ENCODE assay signal across 11 cellular contexts in the genomic region with DNA sequence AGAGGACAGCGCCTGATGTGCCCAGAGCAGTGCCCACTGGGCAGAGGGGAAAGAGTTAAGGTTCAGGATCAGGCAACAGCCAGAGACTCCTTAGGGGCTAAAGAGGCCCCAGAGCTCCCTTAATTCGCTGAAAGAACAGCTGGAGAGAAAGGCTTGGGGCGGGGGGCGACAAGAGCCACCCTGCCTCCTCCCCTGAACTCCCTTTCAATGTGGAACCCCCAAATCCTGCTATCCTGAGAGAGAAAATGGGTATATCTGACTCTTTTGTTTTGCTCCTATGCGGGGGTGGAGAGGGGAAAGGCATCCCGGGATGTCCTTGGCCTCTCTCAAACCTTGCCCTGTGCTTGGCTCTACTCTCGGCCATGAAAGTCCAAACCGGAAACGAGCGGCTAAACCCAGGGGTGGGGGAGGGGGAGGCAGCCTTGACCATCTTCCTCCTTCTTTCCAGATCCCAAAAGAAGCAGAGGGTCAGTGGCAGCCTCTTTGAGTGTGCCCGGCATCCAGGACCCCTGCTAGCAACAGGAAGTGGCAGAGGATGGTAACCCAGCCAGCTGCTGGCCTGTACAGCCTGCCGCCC. TPM values are rescaled to one million over a fixed set of nuclear protein-coding genes. Genes with fewer than 3 reads are reported as not detected.
DNase-seq lines count a peak whose midpoint lies in the region; TF ChIP-seq lines count a peak whose summit lies in the region.
"Had no signal": no experiment of that assay in that cellular context is flagged by ENCODE, and none has a peak within 500 bp of the region (broad histone marks: within the 10 kb centered on the region; RNA-seq: fewer than 3 reads in every experiment).

No MANE protein-coding gene starts in this region.

- H4K20me1 ChIP-seq in GM23248 (ENCODE audit: insufficient read depth): no peaks in the 10 kb centered on the region

- H3K27ac ChIP-seq in GM23248 (peak overlapping the region; percentile 38; the same call in 1 of the 2 replicates), angular gyrus (ENCODE audit: low read depth, low read length) (peak overlapping the region; percentile 37), iPS-20b (ENCODE audit: low read length) (no peak overlapping the region)
- H3K27ac ChIP-seq: foreskin keratinocyte had no signal

- H3K9me2 ChIP-seq in GM23248 (ENCODE audit: insufficient read depth): no peaks in the 10 kb centered on the region

- H3K79me2 ChIP-seq in GM23248 (ENCODE audit: insufficient read depth): peaks cover 90% of the 10 kb centered on the region

- H3K27me3 Mint-ChIP-seq in Caco-2 (ENCODE audit: insufficient read depth, unreplicated experiment): no peaks in the 10 kb centered on the region

- H3F3A ChIP-seq in GM23248 (ENCODE audit: insufficient read depth): no peaks in the 10 kb centered on the region

- H3K4me2 ChIP-seq in GM23248 (ENCODE audit: unreplicated experiment) (peak overlapping the region; percentile 44), skeletal muscle satellite cell (ENCODE audit: low read length) (peak overlapping the region; percentile 75)

- no peaks in the 10 kb centered on the region for H3K4me1 Mint-ChIP-seq in Caco-2 (ENCODE audit: low read depth, unreplicated experiment)

- no peaks in the 10 kb centered on the region for H3K9me3 ChIP-seq in GM23248 (ENCODE audit: low read depth)
- H3K9me3 ChIP-seq in iPS-20b (ENCODE audit: insufficient read depth, low read depth, low read length): no peaks in the 10 kb centered on the region
- no peaks in the 10 kb centered on the region for H3K9me3 ChIP-seq in skeletal muscle satellite cell (replicated peaks; ENCODE audit: low read length)
- H3K9me3 ChIP-seq in Caco-2: no peaks in the 10 kb centered on the region

- in situ Hi-C loops in GM23248 (cut with MboI): no loop called here

- no peak for TF ChIP-seq POLR2A in lower leg skin (IDR thresholded peaks at IDR 0.05)

- H3K9ac ChIP-seq in GM23248: peak overlapping the region; percentile 43
- H3K9ac ChIP-seq in iPS-20b (ENCODE audit: low read depth, low read length): peak overlapping the region; percentile 20; the same call in 1 of the 2 replicates
- peak overlapping the region; percentile 65 for H3K9ac ChIP-seq in skeletal muscle satellite cell (ENCODE audit: low read depth, low read length)

- H3K4me3 ChIP-seq in GM23248 (peak overlapping the region; percentile 10; the same call in 1 of the 2 replicates), iPS-20b (ENCODE audit: low read length) (no peak overlapping the region), skeletal muscle satellite cell (ENCODE audit: low read length) (peak overlapping the region; percentile 38), Caco-2 (ENCODE audit: low read depth, low read length) (no peak overlapping the region), lower leg skin (ENCODE audit: low read depth, poor library complexity, severe bottlenecking) (no peak overlapping the region)

- peaks cover 30% of the 10 kb centered on the region for H3K4me1 ChIP-seq in GM23248 (ENCODE audit: insufficient read depth)
- peaks cover 7% of the 10 kb centered on the region; the same call in 1 of the 2 replicates for H3K4me1 ChIP-seq in iPS-20b (ENCODE audit: insufficient read depth, low read length)
- H3K4me1 ChIP-seq in skeletal muscle satellite cell (ENCODE audit: control insufficient read depth, insufficient read depth, low read length): peaks cover 35% of the 10 kb centered on the region
- H3K4me1 ChIP-seq in Caco-2: no peaks in the 10 kb centered on the region
- H3K4me1 ChIP-seq: foreskin keratinocyte had no signal

- POLR2A ChIA-PET in Caco-2 (lab: Charles Lee): no interaction called here

- H3K36me3 Mint-ChIP-seq in Caco-2 (ENCODE audit: insufficient read depth, unreplicated experiment): peaks cover 6% of the 10 kb centered on the region

- H3K4me3 Mint-ChIP-seq in Caco-2 (ENCODE audit: unreplicated experiment): no peak overlapping the region

- no TSS peak for BruUV-seq in Caco-2 (replicated peaks; lab: Mats Ljungman, UMichigan)

- H2AFZ ChIP-seq in GM23248: peak overlapping the region; percentile 35

- H3K27ac Mint-ChIP-seq in Caco-2 (ENCODE audit: unreplicated experiment): no peak overlapping the region

- peak; percentile 53 for DNase-seq in GM23248
- no peak for DNase-seq in NCI-H2029 (lab: John Stamatoyannopoulos, UW)
- DNase-seq in Caco-2: no peak
- no peak for DNase-seq in SK-N-DZ (ENCODE audit: low spot score)
- no peak for DNase-seq in lower leg skin (ENCODE audit: low spot score in 2 of 2)
- DNase-seq: DND-41, foreskin keratinocyte, NCI-H146 had no signal

- no peaks in the 10 kb centered on the region for H3K27me3 ChIP-seq in GM23248 (replicated peaks; ENCODE audit: insufficient read depth)
- no peaks in the 10 kb centered on the region for H3K27me3 ChIP-seq in iPS-20b (ENCODE audit: insufficient read depth, low read length)
- H3K27me3 ChIP-seq in skeletal muscle satellite cell (ENCODE audit: control insufficient read depth, insufficient read depth, low read length): no peaks in the 10 kb centered on the region
- no peaks in the 10 kb centered on the region for H3K27me3 ChIP-seq in Caco-2 (replicated peaks; ENCODE audit: control insufficient read depth, insufficient read depth, low read length)
- H3K27me3 ChIP-seq: foreskin keratinocyte had no signal

- no peak for TF ChIP-seq CTCF in Caco-2 (IDR thresholded peaks at IDR 0.05; ENCODE audit: insufficient read depth in 1 of 2, low read depth in 1 of 2, low read length in 1 of 2, severe bottlenecking in 1 of 2, unreplicated experiment in 1 of 2)
- no peak for TF ChIP-seq CTCF in lower leg skin (IDR thresholded peaks at IDR 0.05)

- CTCF ChIA-PET in Caco-2 (lab: Charles Lee): interaction anchor here (4.0 kb wide), 1 partner anchor 24 kb away, joined by 16 read pairs; a partner anchor contains a TSS

- WGBS in GM23248 (ENCODE audit: low coverage in 1 of 2, low lambda C conversion rate in 2 of 2, missing lambda C conversion rate in 2 of 2), 2 experiments: 15 to 36% methylated on average over 10 to 12 of the region's 12 CpGs
- WGBS in lower leg skin, 2 donors: 38% methylated on average over 12 of the region's 12 CpGs

- no peaks in the 10 kb centered on the region for H3K9me3 Mint-ChIP-seq in Caco-2 (ENCODE audit: unreplicated experiment)

- no peaks in the 10 kb centered on the region for H3K36me3 ChIP-seq in GM23248 (ENCODE audit: low read depth)
- no peaks in the 10 kb centered on the region for H3K36me3 ChIP-seq in iPS-20b (ENCODE audit: insufficient read depth, low read depth, low read length)
- no peaks in the 10 kb centered on the region for H3K36me3 ChIP-seq in skeletal muscle satellite cell (ENCODE audit: insufficient read depth, low read length)
- H3K36me3 ChIP-seq in Caco-2 (ENCODE audit: control insufficient read depth, insufficient read depth, low read length): no peaks in the 10 kb centered on the region

- intact Hi-C loops in Caco-2 (cut with micrococcal nuclease; ENCODE audit: unreplicated experiment): no loop called here
- intact Hi-C loops in lower leg skin (cut with DNase I; ENCODE audit: low total_unique reads): no loop called here

RNA-seq across cellular contexts. Expression of a gene that starts 4.7 kb away (rescaled TPM):
- 37.4 and 67.8 TPM in 2 replicates for total RNA-seq in GM23248 (2014; rRNA removed; shearing (Covaris generic))
- polyA plus RNA-seq in GM23248 (2016; fragmentation: Nextera tagmentation; extraction: Ambion mirVana): 4.6 and 5.3 TPM in 2 replicates
- total RNA-seq in skeletal muscle satellite cell (2012; rRNA removed): 48.4 and 75.8 TPM in 2 replicates
- total RNA-seq in Caco-2 (2022): 46.4 and 51.9 TPM in 2 replicates
- polyA plus RNA-seq in SK-N-DZ (2014; cell fraction: cytosol; rRNA removed): 42.1 and 57.4 TPM in 2 replicates
- polyA plus RNA-seq in SK-N-DZ (2014; cell fraction: nucleus; rRNA removed): 15.8 and 25.2 TPM in 2 replicates
- total RNA-seq in lower leg skin: 10 to 100 TPM; 45.9 to 53.7 (median 49.2) TPM

RNA-seq across cellular contexts. Expression of a gene that starts 22.3 kb away (rescaled TPM):
- 42.5 and 50.8 TPM in 2 replicates for total RNA-seq in GM23248 (2014; rRNA removed; shearing (Covaris generic))
- 5.4 and 5.7 TPM in 2 replicates for polyA plus RNA-seq in GM23248 (2016; fragmentation: Nextera tagmentation; extraction: Ambion mirVana)
- 33.9 and 34.2 TPM in 2 replicates for total RNA-seq in skeletal muscle satellite cell (2012; rRNA removed)
- total RNA-seq in Caco-2 (2022) (38.3 and 47.1 TPM in 2 replicates), lower leg skin (10 to 100 TPM; 23.2 to 61.1 (median 33.2) TPM)
- 65.0 and 85.3 TPM in 2 replicates for polyA plus RNA-seq in SK-N-DZ (2014; cell fraction: cytosol; rRNA removed)
- polyA plus RNA-seq in SK-N-DZ (2014; cell fraction: nucleus; rRNA removed): 72.7 and 75.8 TPM in 2 replicates

RNA-seq across cellular contexts. Expression of a gene that starts 23.5 kb away (rescaled TPM):
- 7.6 and 11.2 TPM in 2 replicates for total RNA-seq in GM23248 (2014; rRNA removed; shearing (Covaris generic))
- polyA plus RNA-seq in GM23248 (2016; fragmentation: Nextera tagmentation; extraction: Ambion mirVana): 18.0 and 19.0 TPM in 2 replicates
- 9.1 and 17.3 TPM in 2 replicates for total RNA-seq in skeletal muscle satellite cell (2012; rRNA removed)
- total RNA-seq in Caco-2 (2022) (37.7 and 40.2 TPM in 2 replicates), lower leg skin (1 to 10 TPM in 3 of 4 donors, not detected in 1; 1.6 to 3.2 (median 2.3) TPM)
- polyA plus RNA-seq in SK-N-DZ (2014; cell fraction: cytosol; rRNA removed): 75.4 and 92.6 TPM in 2 replicates
- 27.8 and 41.8 TPM in 2 replicates for polyA plus RNA-seq in SK-N-DZ (2014; cell fraction: nucleus; rRNA removed)

RNA-seq across cellular contexts. Expression of a gene that starts 27.3 kb away (rescaled TPM):
- not detected in 2 replicates for total RNA-seq in GM23248 (2014; rRNA removed; shearing (Covaris generic))
- not detected in 2 replicates for polyA plus RNA-seq in GM23248 (2016; fragmentation: Nextera tagmentation; extraction: Ambion mirVana)
- 0.51 TPM in 1 of 2 replicates, not detected in the other for total RNA-seq in skeletal muscle satellite cell (2012; rRNA removed)
- total RNA-seq in Caco-2 (2022) (not detected in 2 replicates), lower leg skin (not detected)
- not detected in 2 replicates for polyA plus RNA-seq in SK-N-DZ (2014; cell fraction: cytosol; rRNA removed)
- polyA plus RNA-seq in SK-N-DZ (2014; cell fraction: nucleus; rRNA removed): 2.9 TPM in 1 of 2 replicates, not detected in the other
- total RNA-seq: foreskin keratinocyte had no signal
- polyA plus RNA-seq: foreskin keratinocyte had no signal

RNA-seq across cellular contexts. Expression of a gene that starts 40.3 kb away (rescaled TPM):
- total RNA-seq in GM23248 (2014; rRNA removed; shearing (Covaris generic)): 1.3 TPM in 1 of 2 replicates, not detected in the other
- 2.0 and 2.7 TPM in 2 replicates for polyA plus RNA-seq in GM23248 (2016; fragmentation: Nextera tagmentation; extraction: Ambion mirVana)
- total RNA-seq in skeletal muscle satellite cell (2012; rRNA removed): not detected in 2 replicates
- 5.2 TPM in 2 replicates for total RNA-seq in Caco-2 (2022)
- polyA plus RNA-seq in SK-N-DZ (2014; cell fraction: cytosol; rRNA removed): 1.3 and 2.7 TPM in 2 replicates
- 2.3 and 3.9 TPM in 2 replicates for polyA plus RNA-seq in SK-N-DZ (2014; cell fraction: nucleus; rRNA removed)
- 10 to 100 TPM in 3 of 4 donors, 1 to 10 TPM in 1; 9.1 to 26.2 (median 17.2) TPM for total RNA-seq in lower leg skin

Comparison
In these comparisons a context has a peak if more than half of its experiments do, and no peak if none do; other contexts are left out.
1. H3K4me3 ChIP-seq: peak in GM23248 (single experiment) and skeletal muscle satellite cell (single experiment); none in iPS-20b (single experiment), Caco-2 (single experiment) and lower leg skin (single experiment).
2. Peak in every context shown above with its lines, with median percentiles within 50 percentile points of each other: H3K9ac ChIP-seq.